Comparison of ENCODE assay signal across 14 cellular contexts in the genomic region with DNA sequence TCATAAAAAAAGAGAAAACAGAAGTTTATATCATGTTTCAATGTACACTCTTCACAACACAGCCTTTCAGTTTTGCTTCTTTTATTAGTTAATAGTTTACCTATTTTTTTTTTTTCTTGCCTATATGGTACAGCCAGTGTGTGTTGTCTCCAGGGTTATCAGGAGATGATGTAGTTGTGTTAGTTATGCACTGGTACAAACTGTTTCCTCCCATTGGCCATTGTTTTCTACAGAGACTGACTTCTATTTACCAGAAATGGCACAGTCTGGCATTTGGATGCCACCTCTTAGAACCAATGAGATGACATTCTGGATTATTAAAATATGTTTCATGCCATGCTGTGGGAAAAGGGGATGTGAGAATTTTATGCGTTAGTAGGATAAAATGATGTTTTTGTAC.
DNase-seq lines count a peak whose midpoint lies in the region; ATAC-seq lines count a peak whose summit lies in the region.
"Had no signal": no experiment of that assay in that cellular context is flagged by ENCODE, and none has a peak within 500 bp of the region (broad histone marks: within the 10 kb centered on the region; RNA-seq: fewer than 3 reads in every experiment).

No MANE protein-coding gene starts in this region.

- peak overlapping the region; percentile 56 for H3K27ac Mint-ChIP-seq in T-helper 17 cell
- H3K27ac Mint-ChIP-seq: CD14-positive monocyte; CD8-positive, alpha-beta memory T cell; GM23338 had no signal

- no peaks in the 10 kb centered on the region for H3K27me3 Mint-ChIP-seq in T-helper 17 cell
- H3K27me3 Mint-ChIP-seq: CD8-positive, alpha-beta memory T cell had no signal

- DNase-seq in T-helper 17 cell (no peak), medulla oblongata (ENCODE audit: extremely low spot score) (peak; percentile 61), substantia nigra (lab: John Stamatoyannopoulos, UW) (peak in 2 of 49 donors; percentile 28 to 67), AML-193 (lab: John Stamatoyannopoulos, UW) (no peak)
- DNase-seq in activated T-cell treated with anti-CD3 and anti-CD28 coated beads, Interleukin-2, amount 50 U/mL, for 1 hour: no peak
- DNase-seq: Caco-2; CD8-positive, alpha-beta memory T cell; H7 had no signal

- H3K36me3 Mint-ChIP-seq in T-helper 17 cell (ENCODE audit: low read depth): peaks cover 9% of the 10 kb centered on the region
- H3K36me3 Mint-ChIP-seq: CD14-positive monocyte, IgD-negative memory B cell had no signal

- H3K9me3 ChIP-seq in T-helper 17 cell (ENCODE audit: control insufficient read depth, low read length, poor library complexity, severe bottlenecking): no peaks in the 10 kb centered on the region
- H3K9me3 ChIP-seq: Caco-2 had no signal

- H3K27ac ChIP-seq in cingulate gyrus (ENCODE audit: low read depth, low read length) (peak overlapping the region; percentile 96), substantia nigra (ENCODE audit: low read depth, low read length, poor library complexity, severe bottlenecking) (peak overlapping the region; percentile 98)

- H3K4me3 Mint-ChIP-seq in T-helper 17 cell: no peak overlapping the region
- H3K4me3 Mint-ChIP-seq: CD14-positive monocyte; CD8-positive, alpha-beta memory T cell; GM23338; IgD-negative memory B cell had no signal

- peaks cover 15% of the 10 kb centered on the region for H3K4me1 Mint-ChIP-seq in T-helper 17 cell
- H3K4me1 Mint-ChIP-seq: CD14-positive monocyte, GM23338, IgD-negative memory B cell had no signal

- no peak for ATAC-seq in T-helper 17 cell
- no peak for ATAC-seq in HG02678 (IDR thresholded peaks at IDR 0.05; ENCODE audit: unreplicated experiment)
- no peak for ATAC-seq in GM18517 (IDR thresholded peaks at IDR 0.05; ENCODE audit: unreplicated experiment)
- ATAC-seq: GM23338 had no signal
